11 cellular contexts compared by ENCODE assay signal in genomic region chr5:57841671-57842375, GRCh38.
DNase-seq lines count a peak whose midpoint lies in the region; ATAC-seq and TF ChIP-seq lines count a peak whose summit lies in the region.
"Had no signal": no experiment of that assay in that cellular context is flagged by ENCODE, and none has a peak within 500 bp of the region (broad histone marks: within the 10 kb centered on the region; RNA-seq: fewer than 3 reads in every experiment).

No MANE protein-coding gene starts in this region.

- no peaks in the 10 kb centered on the region for H3K27me3 ChIP-seq in trophoblast cell (ENCODE audit: insufficient read depth, low read length)
- no peaks in the 10 kb centered on the region for H3K27me3 ChIP-seq in tibial nerve
- no peaks in the 10 kb centered on the region for H3K27me3 ChIP-seq in vagina

- H3K4me3 ChIP-seq in SK-N-MC (peak overlapping the region; percentile 59), trophoblast cell (ENCODE audit: low read depth, low read length) (no peak overlapping the region), tibial nerve (no peak overlapping the region), vagina (no peak overlapping the region)

- H3K4ac ChIP-seq in trophoblast cell (ENCODE audit: low read depth, low read length), result no peak overlapping the region

- no peaks in the 10 kb centered on the region for H3K36me3 Mint-ChIP-seq in activated CD8-positive, alpha-beta T cell treated with anti-CD3 and anti-CD28 coated beads for 36 hours (ENCODE audit: low read depth)
- H3K36me3 Mint-ChIP-seq: immature natural killer cell had no signal

- H3K79me2 ChIP-seq in trophoblast cell (ENCODE audit: control insufficient read depth, insufficient read depth, low read length, poor library complexity), result no peaks in the 10 kb centered on the region

- no CpG with 5 or more reads among the region's 5 CpGs for WGBS in trophoblast cell (ENCODE audit: extremely low coverage, insufficient coverage, insufficient read length)
- WGBS in tibial nerve, 2 donors, result 16 to 22% methylated on average over 5 of the region's 5 CpGs

- no peak overlapping the region for H3K9ac ChIP-seq in SK-N-MC (ENCODE audit: insufficient read length)
- H3K9ac ChIP-seq in trophoblast cell (ENCODE audit: low read length), result no peak overlapping the region

- no peak overlapping the region for H3K18ac ChIP-seq in trophoblast cell (ENCODE audit: low read length)

- no peak overlapping the region for H2BK12ac ChIP-seq in trophoblast cell (ENCODE audit: low read length)

- H3K27ac ChIP-seq in SK-N-MC (peak overlapping the region; percentile 55), trophoblast cell (ENCODE audit: low read depth, low read length) (peak overlapping the region; percentile 80), tibial nerve (peak overlapping the region in 1 of 4 donors; percentile 26), vagina (no peak overlapping the region)

- no peak overlapping the region for H3K14ac ChIP-seq in trophoblast cell (ENCODE audit: low read length)

- peaks cover 10% of the 10 kb centered on the region for H3K79me1 ChIP-seq in trophoblast cell (ENCODE audit: low read length)

- no peak overlapping the region for H2AK5ac ChIP-seq in trophoblast cell (ENCODE audit: low read length)

- no peak overlapping the region for H4K8ac ChIP-seq in trophoblast cell (ENCODE audit: low read depth, low read length)

- H4K12ac ChIP-seq in trophoblast cell (ENCODE audit: low read depth, low read length), result no peak overlapping the region

- intact Hi-C loops in vagina (cut with DNase I), result no loop called here
- intact Hi-C loops in activated CD8-positive, alpha-beta T cell treated with anti-CD3 and anti-CD28 coated beads for 36 hours (cut with micrococcal nuclease), result no loop called here

- no peaks in the 10 kb centered on the region for H3K36me3 ChIP-seq in SK-N-MC (ENCODE audit: insufficient read depth, low read length)
- no peaks in the 10 kb centered on the region for H3K36me3 ChIP-seq in trophoblast cell (ENCODE audit: control insufficient read depth in 1 of 2, insufficient read depth in 2 of 2, low read length in 2 of 2)
- no peaks in the 10 kb centered on the region for H3K36me3 ChIP-seq in tibial nerve
- no peaks in the 10 kb centered on the region for H3K36me3 ChIP-seq in vagina

- CTCF ChIA-PET in activated CD8-positive, alpha-beta T cell treated with anti-CD3 and anti-CD28 coated beads for 36 hours (lab: Charles Lee), result no interaction called here

- no peak overlapping the region for H2BK120ac ChIP-seq in trophoblast cell (ENCODE audit: insufficient read depth, low read length, poor library complexity)

- H2BK5ac ChIP-seq in trophoblast cell (ENCODE audit: low read depth, low read length, poor library complexity), result no peak overlapping the region

- TF ChIP-seq CTCF in tibial nerve (IDR thresholded peaks at IDR 0.05) (no peak), vagina (IDR thresholded peaks at IDR 0.05) (no peak)
- TF ChIP-seq CTCF in activated CD8-positive, alpha-beta T cell treated with anti-CD3 and anti-CD28 coated beads for 36 hours (IDR thresholded peaks at IDR 0.05), result no peak

- TF ChIP-seq POLR2A in tibial nerve (IDR thresholded peaks at IDR 0.05) (no peak), vagina (IDR thresholded peaks at IDR 0.05) (no peak)

- DNase-seq in GM04504 (ENCODE audit: low read depth), result peak; percentile 97
- peak; percentile 48 for DNase-seq in SK-N-MC (ENCODE audit: low read depth, low spot score)
- DNase-seq in fibroblast of the conjunctiva (ENCODE audit: low read depth), result peak; percentile 50
- DNase-seq in trophoblast cell, result peak; percentile 86 to 95
- no peak for DNase-seq in stimulated activated CD4-positive, alpha-beta T cell treated with anti-CD3 and anti-CD28 coated beads, Interleukin-4, amount 100 ng/mL, for 4 hours
- no peak for DNase-seq in tibial nerve (ENCODE audit: low spot score in 2 of 2)
- DNase-seq in vagina (ENCODE audit: extremely low spot score in 2 of 2), result no peak
- no peak for DNase-seq in activated CD8-positive, alpha-beta T cell treated with anti-CD3 and anti-CD28 coated beads for 36 hours
- DNase-seq: activated naive CD4-positive, alpha-beta T cell treated with Interleukin-2 at 50 U/mL for 16 hours; immature natural killer cell; NCI-H1694 treated with DMSO at 0.1 percent for 48 hours had no signal

- H3K27ac Mint-ChIP-seq in activated CD8-positive, alpha-beta T cell treated with anti-CD3 and anti-CD28 coated beads for 36 hours, result no peak overlapping the region
- H3K27ac Mint-ChIP-seq: immature natural killer cell had no signal

- H4K91ac ChIP-seq in trophoblast cell (ENCODE audit: low read depth, low read length), result no peak overlapping the region

- H3K4me2 ChIP-seq in trophoblast cell (ENCODE audit: low read length), result peak overlapping the region; percentile 27

- H2AFZ ChIP-seq in trophoblast cell (ENCODE audit: insufficient read depth, low read length, poor library complexity), result no peak overlapping the region

- no peaks in the 10 kb centered on the region for H3K9me3 Mint-ChIP-seq in activated CD8-positive, alpha-beta T cell treated with anti-CD3 and anti-CD28 coated beads for 36 hours

- H3K4me3 Mint-ChIP-seq in activated CD8-positive, alpha-beta T cell treated with anti-CD3 and anti-CD28 coated beads for 36 hours, result no peak overlapping the region
- H3K4me3 Mint-ChIP-seq: immature natural killer cell had no signal

- no peak overlapping the region for H3K23ac ChIP-seq in trophoblast cell (ENCODE audit: low read length)

- H3K27me3 Mint-ChIP-seq in activated CD8-positive, alpha-beta T cell treated with anti-CD3 and anti-CD28 coated beads for 36 hours, result peaks cover 1% of the 10 kb centered on the region

- no peak for TF ChIP-seq EP300 in tibial nerve (IDR thresholded peaks at IDR 0.05)

- H3K9me3 ChIP-seq in SK-N-MC (ENCODE audit: low read depth, low read length) (no peaks in the 10 kb centered on the region), trophoblast cell (ENCODE audit: insufficient read depth, low read depth, low read length) (no peaks in the 10 kb centered on the region), tibial nerve (no peaks in the 10 kb centered on the region), vagina (no peaks in the 10 kb centered on the region)

- H3K4me1 ChIP-seq in trophoblast cell (ENCODE audit: control insufficient read depth in 1 of 2, insufficient read depth in 2 of 2, low read length in 2 of 2), result peaks cover 0 to 3% of the 10 kb centered on the region in 2 experiments
- peaks cover 0 to 26% (median 8%) of the 10 kb centered on the region in 4 donors for H3K4me1 ChIP-seq in tibial nerve
- peaks cover 29% of the 10 kb centered on the region for H3K4me1 ChIP-seq in vagina

- POLR2A ChIA-PET in activated CD8-positive, alpha-beta T cell treated with anti-CD3 and anti-CD28 coated beads for 36 hours (lab: Charles Lee), result no interaction called here

- ATAC-seq in activated CD8-positive, alpha-beta T cell treated with anti-CD3 and anti-CD28 coated beads for 36 hours, result no peak

- no peaks in the 10 kb centered on the region for H3K4me1 Mint-ChIP-seq in activated CD8-positive, alpha-beta T cell treated with anti-CD3 and anti-CD28 coated beads for 36 hours (ENCODE audit: low read depth)
- H3K4me1 Mint-ChIP-seq: immature natural killer cell had no signal

Comparison
In these comparisons a context has a peak if more than half of its experiments do, and no peak if none do; other contexts are left out.
1. DNase-seq: peak in GM04504 (single experiment), SK-N-MC (single experiment), fibroblast of the conjunctiva (single experiment) and trophoblast cell (2 of 2); none in stimulated activated CD4-positive, alpha-beta T cell treated with anti-CD3 and anti-CD28 coated beads, Interleukin-4, amount 100 ng/mL, for 4 hours (0 of 2), tibial nerve (0 of 2), vagina (0 of 2) and activated CD8-positive, alpha-beta T cell treated with anti-CD3 and anti-CD28 coated beads for 36 hours (single experiment).